In genomic region chr6:21560249-21560648, GRCh38 we compare ENCODE assay signal across 27 cellular contexts.
"Had no signal": no experiment of that assay in that cellular context is flagged by ENCODE, and none has a peak within 500 bp of the region (broad histone marks: within the 10 kb centered on the region; RNA-seq: fewer than 3 reads in every experiment).

No MANE protein-coding gene starts in this region.

- H3K4me2 ChIP-seq: PC-9 had no signal

- ATAC-seq: activated CD4-positive, alpha-beta T cell treated with anti-CD3 and anti-CD28 coated beads for 36 hours; activated CD4-positive, CD25-positive, alpha-beta regulatory T cell treated with anti-CD3 and anti-CD28 coated beads, Interleukin-2, amount 50 U/mL, for 24 hours; activated CD8-positive, alpha-beta T cell treated with anti-CD3 and anti-CD28 coated beads, Interleukin-2, amount 10 ng/mL, durations not matched to agents 7 days and 5 days; body of pancreas; WTC11 had no signal

- H3K9me3 ChIP-seq: body of pancreas, breast epithelium, SJCRH30 had no signal

- H3K4me3 ChIP-seq: body of pancreas, breast epithelium, PC-9, SJCRH30, SK-N-MC had no signal

- DNase-seq: activated CD4-positive, alpha-beta T cell treated with anti-CD3 and anti-CD28 coated beads for 36 hours; activated CD4-positive, alpha-beta T cell treated with anti-CD3 and anti-CD28 coated beads, Interleukin-2, amount 10 ng/mL, durations not matched to agents 7 days and 5 days; activated CD4-positive, alpha-beta T cell treated with anti-CD3 and anti-CD28 coated beads, Interleukin-2, amount 50 U/mL, for 48 hours; activated CD8-positive, alpha-beta T cell treated with anti-CD3 and anti-CD28 coated beads, Interleukin-2, amount 10 ng/mL, durations not matched to agents 7 days and 5 days; activated gamma-delta T cell; activated naive CD4-positive, alpha-beta T cell treated with Interleukin-2 at 50 U/mL for 16 hours; activated naive CD8-positive, alpha-beta T cell treated with anti-CD3 and anti-CD28 coated beads, Interleukin-2, amount 10 ng/mL, durations not matched to agents 7 days and 5 days; activated T-cell treated with anti-CD3 and anti-CD28 coated beads, Interleukin-2, amount 50 U/mL, for 24 hours; amygdala; body of pancreas; Karpas-422; NCI-H1048; NCI-H1930; NCI-H2081 treated with DMSO at 0.1 percent for 48 hours; NCI-H226; NCI-H446 treated with DMSO at 0.1 percent for 48 hours; PC-9; Right ventricle myocardium superior; SJCRH30; T1000 had no signal

- FAIRE-seq: astrocyte, RCC 7860 had no signal

- H3K27me3 ChIP-seq: body of pancreas, breast epithelium, SJCRH30 had no signal

- H3K36me3 ChIP-seq: breast epithelium, SJCRH30 had no signal

- H3K4me1 ChIP-seq: breast epithelium, SJCRH30 had no signal

- H3K27ac ChIP-seq: body of pancreas, breast epithelium, PC-9, RWPE1, SJCRH30, SK-N-MC had no signal

- H2AFZ ChIP-seq: PC-9 had no signal
